Comparison of ENCODE assay signal across 8 cellular contexts in genomic region chr19:49502866-49503581, GRCh38. TPM values are rescaled to one million over a fixed set of nuclear protein-coding genes. Genes with fewer than 3 reads are reported as not detected.
DNase-seq lines count a peak whose midpoint lies in the region; ATAC-seq, FAIRE-seq and TF ChIP-seq lines count a peak whose summit lies in the region.

No MANE protein-coding gene starts in this region.

- H3K79me2 ChIP-seq in MM.1S (ENCODE audit: low read length) (peaks cover 13% of the 10 kb centered on the region), keratinocyte (ENCODE audit: control insufficient read depth, insufficient read depth, low read length) (peaks cover 12% of the 10 kb centered on the region)

- H3K27me3 ChIP-seq in MM.1S (replicated peaks; ENCODE audit: insufficient read depth, low read length), result no peaks in the 10 kb centered on the region
- H3K27me3 ChIP-seq in RWPE2 (ENCODE audit: insufficient read depth, poor library complexity, severe bottlenecking), result no peaks in the 10 kb centered on the region
- no peaks in the 10 kb centered on the region for H3K27me3 ChIP-seq in keratinocyte (ENCODE audit: control insufficient read depth, extremely low read depth, insufficient read depth, low read length)

- H3F3A ChIP-seq in MM.1S (ENCODE audit: insufficient read depth, low read length), result peaks cover 39% of the 10 kb centered on the region

- H3K9me3 Mint-ChIP-seq in stimulated activated naive B cell treated with anti-CD40 and anti-IgM and Interleukin-4, amounts not matched to agents 10 μg/mL and 1 μg/mL and 100 μg/mL, for 72 hours, result no peaks in the 10 kb centered on the region

- H3K9me2 ChIP-seq in MM.1S (replicated peaks; ENCODE audit: insufficient read depth, low read length), result no peaks in the 10 kb centered on the region

- no peak overlapping the region for H3K4me3 Mint-ChIP-seq in stimulated activated naive B cell treated with anti-CD40 and anti-IgM and Interleukin-4, amounts not matched to agents 10 μg/mL and 1 μg/mL and 100 μg/mL, for 72 hours

- peak; percentile 45; the same call in 2 of the 3 replicates for ATAC-seq in RWPE2 (ENCODE audit: low read depth)
- ATAC-seq in stimulated activated naive B cell treated with anti-CD40 and anti-IgM and Interleukin-4, amounts not matched to agents 10 μg/mL and 1 μg/mL and 100 μg/mL, for 72 hours (replicated peaks), result peak in 1 of 2 donors; percentile 16
- ATAC-seq in HG02884 (IDR thresholded peaks at IDR 0.05; ENCODE audit: unreplicated experiment), result no peak
- no peak for ATAC-seq in GM18498 (IDR thresholded peaks at IDR 0.05; ENCODE audit: unreplicated experiment)

- H3K4me1 Mint-ChIP-seq in stimulated activated naive B cell treated with anti-CD40 and anti-IgM and Interleukin-4, amounts not matched to agents 10 μg/mL and 1 μg/mL and 100 μg/mL, for 72 hours, result peaks cover 33 to 36% of the 10 kb centered on the region in 2 donors

- no peak overlapping the region for H3K4me2 ChIP-seq in MM.1S (ENCODE audit: low read depth, low read length)
- no peak overlapping the region for H3K4me2 ChIP-seq in keratinocyte (ENCODE audit: control insufficient read depth, extremely low read depth, insufficient read depth, low read depth, low read length)

- peaks cover 8% of the 10 kb centered on the region; the same call in 1 of the 2 replicates for H4K20me1 ChIP-seq in MM.1S (ENCODE audit: insufficient read depth, low read length)
- peaks cover 12% of the 10 kb centered on the region for H4K20me1 ChIP-seq in keratinocyte (ENCODE audit: control insufficient read depth, extremely low read depth, insufficient read depth, low read length)

- H3K36me3 ChIP-seq in MM.1S (replicated peaks; ENCODE audit: insufficient read depth, low read length) (peaks cover 11% of the 10 kb centered on the region), RWPE2 (ENCODE audit: low read depth) (peaks cover 23% of the 10 kb centered on the region), keratinocyte (ENCODE audit: control insufficient read depth in 2 of 2, extremely low read depth in 1 of 2, insufficient read depth in 2 of 2, low read length in 2 of 2) (peaks cover 19 to 21% of the 10 kb centered on the region in 2 experiments)

- no peaks in the 10 kb centered on the region for H3K9me3 ChIP-seq in MM.1S (replicated peaks; ENCODE audit: insufficient read depth, low read length)
- no peaks in the 10 kb centered on the region for H3K9me3 ChIP-seq in RWPE2 (ENCODE audit: severe bottlenecking)
- H3K9me3 ChIP-seq in keratinocyte (ENCODE audit: control insufficient read depth, low read depth, low read length), result no peaks in the 10 kb centered on the region

- FAIRE-seq in keratinocyte (lab: Jason Lieb, UNC), result no peak

- no peaks in the 10 kb centered on the region for H3K9me1 ChIP-seq in keratinocyte (ENCODE audit: control insufficient read depth, extremely low read depth, insufficient read depth, low read length)

- dilution Hi-C loops in keratinocyte (cut with MboI; ENCODE audit: extremely low pct_ligation_motif_present, low sequenced_read_pairs), result no loop called here

- DNase-seq in Daoy (ENCODE audit: low read depth) (peak; percentile 74), MM.1S (peak; percentile 58), RWPE2 (ENCODE audit: low spot score) (no peak), astrocyte of the hippocampus (ENCODE audit: low read depth, low spot score) (peak; percentile 79), keratinocyte (ENCODE audit: low read depth, low spot score) (no peak)
- no peak for DNase-seq in stimulated activated naive B cell treated with anti-CD40 and anti-IgM and Interleukin-4, amounts not matched to agents 10 μg/mL and 1 μg/mL and 100 μg/mL, for 72 hours

- H3K27me3 Mint-ChIP-seq in stimulated activated naive B cell treated with anti-CD40 and anti-IgM and Interleukin-4, amounts not matched to agents 10 μg/mL and 1 μg/mL and 100 μg/mL, for 72 hours, result no peaks in the 10 kb centered on the region

- H3K27ac Mint-ChIP-seq in stimulated activated naive B cell treated with anti-CD40 and anti-IgM and Interleukin-4, amounts not matched to agents 10 μg/mL and 1 μg/mL and 100 μg/mL, for 72 hours, result peak overlapping the region; percentile 37

- no peak overlapping the region for H3K4me3 ChIP-seq in MM.1S (ENCODE audit: low read length)
- H3K4me3 ChIP-seq in RWPE2 (ENCODE audit: severe bottlenecking), result no peak overlapping the region
- H3K4me3 ChIP-seq in keratinocyte (ENCODE audit: control insufficient read depth in 2 of 3, extremely low read depth in 1 of 3, insufficient read depth in 2 of 3, low read depth in 1 of 3, low read length in 3 of 3), result no peak overlapping the region

- no peak overlapping the region for H3K27ac ChIP-seq in MM.1S (ENCODE audit: low read length)
- H3K27ac ChIP-seq in RWPE2 (ENCODE audit: poor library complexity, severe bottlenecking), result no peak overlapping the region
- H3K27ac ChIP-seq in keratinocyte (ENCODE audit: control insufficient read depth, insufficient read depth, low read length), result no peak overlapping the region

- TF ChIP-seq CTCF in MM.1S (IDR thresholded peaks at IDR 0.05; ENCODE audit: low read length), result peak; percentile 51
- peak; percentile 78 for TF ChIP-seq CTCF in RWPE2 (IDR thresholded peaks at IDR 0.05; ENCODE audit: poor library complexity, severe bottlenecking)
- peak; percentile 60 to 70 (median 67) for TF ChIP-seq CTCF in keratinocyte (optimal IDR thresholded peaks at IDR 0.05 in 1 of 3, IDR thresholded peaks at IDR 0.05 in 1 of 3, conservative IDR thresholded peaks at IDR 0.05 in 1 of 3; ENCODE audit: extremely low read depth in 1 of 3, insufficient read depth in 2 of 3, low read length in 3 of 3)

- H3K36me3 Mint-ChIP-seq in stimulated activated naive B cell treated with anti-CD40 and anti-IgM and Interleukin-4, amounts not matched to agents 10 μg/mL and 1 μg/mL and 100 μg/mL, for 72 hours, result peaks cover 23 to 24% of the 10 kb centered on the region in 2 donors

- H2AFZ ChIP-seq in MM.1S (ENCODE audit: low read length), result no peak overlapping the region
- no peak overlapping the region for H2AFZ ChIP-seq in keratinocyte (ENCODE audit: control insufficient read depth, low read length)

- H3K4me1 ChIP-seq in MM.1S (ENCODE audit: low read length) (peaks cover 31% of the 10 kb centered on the region), RWPE2 (ENCODE audit: insufficient read depth, poor library complexity, severe bottlenecking) (no peaks in the 10 kb centered on the region), keratinocyte (ENCODE audit: control insufficient read depth, extremely low read depth, insufficient read depth, low read length) (peaks cover 13% of the 10 kb centered on the region)

- H3K9ac ChIP-seq in MM.1S (ENCODE audit: low read length) (no peak overlapping the region), keratinocyte (ENCODE audit: control insufficient read depth, extremely low read depth, insufficient read depth, low read length) (no peak overlapping the region)

RNA-seq across cellular contexts. Expression of gene RPS11, which starts 6.8 kb away (rescaled TPM):
- 3,589 and 4,520 TPM in 2 replicates for total RNA-seq in Daoy (2014; rRNA removed; shearing (Covaris generic))
- polyA plus RNA-seq in keratinocyte, result 2,569 to 3,320 TPM (median 2,868 TPM) in 3 replicates
- polyA plus RNA-seq in keratinocyte (2011; ENCODE audit: low read depth), result 1,199 TPM
- polyA plus RNA-seq in keratinocyte (2011; cell fraction: cytosol; rRNA removed), result 3,950 and 4,485 TPM in 2 replicates
- 1,340 and 1,382 TPM in 2 replicates for polyA plus RNA-seq in keratinocyte (2011; cell fraction: nucleus; rRNA removed)
- 2,466 and 3,061 TPM in 2 replicates for polyA plus RNA-seq in keratinocyte (2012; ENCODE audit: low replicate concordance)
- polyA minus RNA-seq in keratinocyte, result 1,093 to 1,706 TPM (median 1,654 TPM) in 3 replicates
- polyA minus RNA-seq in keratinocyte (2011; cell fraction: cytosol; rRNA and poly(A)+ RNA removed), result 920 TPM
- polyA minus RNA-seq in keratinocyte (2011; cell fraction: nucleus; rRNA and poly(A)+ RNA removed), result 160 and 212 TPM in 2 replicates

RNA-seq across cellular contexts. Expression of gene FCGRT, which starts 9.4 kb away (rescaled TPM):
- 3.5 and 3.7 TPM in 2 replicates for total RNA-seq in Daoy (2014; rRNA removed; shearing (Covaris generic))
- 12.0 to 12.8 TPM (median 12.3 TPM) in 3 replicates for polyA plus RNA-seq in keratinocyte
- polyA plus RNA-seq in keratinocyte (2011; ENCODE audit: low read depth), result 8.2 TPM
- 4.2 and 9.1 TPM in 2 replicates for polyA plus RNA-seq in keratinocyte (2011; cell fraction: cytosol; rRNA removed)
- polyA plus RNA-seq in keratinocyte (2011; cell fraction: nucleus; rRNA removed), result 16.5 and 20.4 TPM in 2 replicates
- polyA plus RNA-seq in keratinocyte (2012; ENCODE audit: low replicate concordance), result 15.5 and 20.2 TPM in 2 replicates
- polyA minus RNA-seq in keratinocyte, result 5.6 to 8.2 TPM (median 5.8 TPM) in 3 replicates
- polyA minus RNA-seq in keratinocyte (2011; cell fraction: cytosol; rRNA and poly(A)+ RNA removed), result 15.2 TPM
- 5.4 and 7.1 TPM in 2 replicates for polyA minus RNA-seq in keratinocyte (2011; cell fraction: nucleus; rRNA and poly(A)+ RNA removed)

RNA-seq across cellular contexts. Expression of gene RPL13A, which starts 15.6 kb away (rescaled TPM):
- total RNA-seq in Daoy (2014; rRNA removed; shearing (Covaris generic)), result 2,661 and 3,645 TPM in 2 replicates
- 1,826 to 4,676 TPM (median 3,383 TPM) in 3 replicates for polyA plus RNA-seq in keratinocyte
- 1,172 TPM for polyA plus RNA-seq in keratinocyte (2011; ENCODE audit: low read depth)
- 2,271 and 4,389 TPM in 2 replicates for polyA plus RNA-seq in keratinocyte (2011; cell fraction: cytosol; rRNA removed)
- 847 and 1,123 TPM in 2 replicates for polyA plus RNA-seq in keratinocyte (2011; cell fraction: nucleus; rRNA removed)
- 3,372 and 3,518 TPM in 2 replicates for polyA plus RNA-seq in keratinocyte (2012; ENCODE audit: low replicate concordance)
- polyA minus RNA-seq in keratinocyte, result 834 to 2,199 TPM (median 1,514 TPM) in 3 replicates
- polyA minus RNA-seq in keratinocyte (2011; cell fraction: cytosol; rRNA and poly(A)+ RNA removed), result 1,948 TPM
- 676 and 708 TPM in 2 replicates for polyA minus RNA-seq in keratinocyte (2011; cell fraction: nucleus; rRNA and poly(A)+ RNA removed)

RNA-seq across cellular contexts. Expression of gene RCN3, which starts 24.8 kb away (rescaled TPM):
- total RNA-seq in Daoy (2014; rRNA removed; shearing (Covaris generic)), result 178 and 202 TPM in 2 replicates
- polyA plus RNA-seq in keratinocyte, result 0.10 to 0.14 TPM in 2 of 3 replicates, not detected in the other
- 0.30 TPM for polyA plus RNA-seq in keratinocyte (2011; ENCODE audit: low read depth)
- polyA plus RNA-seq in keratinocyte (2011; cell fraction: cytosol; rRNA removed), result 0.11 TPM in 1 of 2 replicates, not detected in the other
- 0.28 and 0.59 TPM in 2 replicates for polyA plus RNA-seq in keratinocyte (2011; cell fraction: nucleus; rRNA removed)
- 0.23 and 0.45 TPM in 2 replicates for polyA plus RNA-seq in keratinocyte (2012; ENCODE audit: low replicate concordance)
- 0.30 TPM in 1 of 3 replicates, not detected in the others for polyA minus RNA-seq in keratinocyte
- polyA minus RNA-seq in keratinocyte (2011; cell fraction: cytosol; rRNA and poly(A)+ RNA removed), result not detected
- not detected in 2 replicates for polyA minus RNA-seq in keratinocyte (2011; cell fraction: nucleus; rRNA and poly(A)+ RNA removed)

RNA-seq across cellular contexts. Expression of gene FLT3LG, which starts 29.0 kb away (rescaled TPM):
- total RNA-seq in Daoy (2014; rRNA removed; shearing (Covaris generic)), result 1.5 and 4.7 TPM in 2 replicates
- 0.80 to 1.7 TPM (median 1.3 TPM) in 3 replicates for polyA plus RNA-seq in keratinocyte
- not detected for polyA plus RNA-seq in keratinocyte (2011; ENCODE audit: low read depth)
- 0.53 and 1.6 TPM in 2 replicates for polyA plus RNA-seq in keratinocyte (2011; cell fraction: cytosol; rRNA removed)
- 0.76 and 0.95 TPM in 2 replicates for polyA plus RNA-seq in keratinocyte (2011; cell fraction: nucleus; rRNA removed)
- polyA plus RNA-seq in keratinocyte (2012; ENCODE audit: low replicate concordance), result 0.47 and 4.0 TPM in 2 replicates
- polyA minus RNA-seq in keratinocyte, result 1.2 to 4.6 TPM in 2 of 3 replicates, not detected in the other
- 2.5 TPM for polyA minus RNA-seq in keratinocyte (2011; cell fraction: cytosol; rRNA and poly(A)+ RNA removed)
- polyA minus RNA-seq in keratinocyte (2011; cell fraction: nucleus; rRNA and poly(A)+ RNA removed), result 0.53 TPM in 1 of 2 replicates, not detected in the other

Comparison
In these comparisons a context has a peak if more than half of its experiments do, and no peak if none do; other contexts are left out.
1. DNase-seq: peak in Daoy (single experiment), MM.1S (single experiment) and astrocyte of the hippocampus (single experiment); none in RWPE2 (single experiment), keratinocyte (single experiment) and stimulated activated naive B cell treated with anti-CD40 and anti-IgM and Interleukin-4, amounts not matched to agents 10 μg/mL and 1 μg/mL and 100 μg/mL, for 72 hours (single experiment).
2. Peak in every context shown above with its lines, with median percentiles within 50 percentile points of each other: CTCF ChIP-seq.